3 cellular contexts compared by ENCODE assay signal in the genomic region with DNA sequence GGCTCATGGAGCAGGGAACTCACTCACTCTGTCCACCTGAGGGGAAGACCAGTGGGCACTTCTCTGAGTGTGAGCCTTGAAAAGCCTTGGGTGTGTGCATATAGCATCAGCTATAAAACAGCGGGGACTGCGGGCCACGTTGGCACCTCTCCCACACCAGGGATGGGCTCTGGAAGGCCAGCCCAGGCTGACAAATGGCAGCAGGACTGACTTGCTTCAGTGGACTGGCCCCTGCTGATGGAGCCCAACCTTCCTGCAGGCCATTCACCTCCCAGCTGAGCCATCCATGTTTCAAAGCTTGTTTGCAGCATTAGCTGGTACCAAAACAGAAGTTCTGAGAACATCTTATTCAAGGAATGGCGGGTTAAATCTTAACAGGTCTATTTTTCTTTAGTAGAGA.
TF ChIP-seq lines count a peak whose summit lies in the region.

No MANE protein-coding gene starts in this region.

TF ChIP-seq in HEK293, 187 proteins besides CTCF, POLR2A, EP300 and RAD21:
- TF ChIP-seq ZBTB8A (tag by site-specific recombination; IDR thresholded peaks at IDR 0.05) (0 out of 2 replicates have a peak, but pooled peaks have one; percentile 35), FEZF1 (tag by site-specific recombination; IDR thresholded peaks at IDR 0.05) (peak; percentile 68), ZNF610 (tag by site-specific recombination; IDR thresholded peaks at IDR 0.05; ENCODE audit: borderline replicate concordance) (no peak)
- TF ChIP-seq, protein P1, sequence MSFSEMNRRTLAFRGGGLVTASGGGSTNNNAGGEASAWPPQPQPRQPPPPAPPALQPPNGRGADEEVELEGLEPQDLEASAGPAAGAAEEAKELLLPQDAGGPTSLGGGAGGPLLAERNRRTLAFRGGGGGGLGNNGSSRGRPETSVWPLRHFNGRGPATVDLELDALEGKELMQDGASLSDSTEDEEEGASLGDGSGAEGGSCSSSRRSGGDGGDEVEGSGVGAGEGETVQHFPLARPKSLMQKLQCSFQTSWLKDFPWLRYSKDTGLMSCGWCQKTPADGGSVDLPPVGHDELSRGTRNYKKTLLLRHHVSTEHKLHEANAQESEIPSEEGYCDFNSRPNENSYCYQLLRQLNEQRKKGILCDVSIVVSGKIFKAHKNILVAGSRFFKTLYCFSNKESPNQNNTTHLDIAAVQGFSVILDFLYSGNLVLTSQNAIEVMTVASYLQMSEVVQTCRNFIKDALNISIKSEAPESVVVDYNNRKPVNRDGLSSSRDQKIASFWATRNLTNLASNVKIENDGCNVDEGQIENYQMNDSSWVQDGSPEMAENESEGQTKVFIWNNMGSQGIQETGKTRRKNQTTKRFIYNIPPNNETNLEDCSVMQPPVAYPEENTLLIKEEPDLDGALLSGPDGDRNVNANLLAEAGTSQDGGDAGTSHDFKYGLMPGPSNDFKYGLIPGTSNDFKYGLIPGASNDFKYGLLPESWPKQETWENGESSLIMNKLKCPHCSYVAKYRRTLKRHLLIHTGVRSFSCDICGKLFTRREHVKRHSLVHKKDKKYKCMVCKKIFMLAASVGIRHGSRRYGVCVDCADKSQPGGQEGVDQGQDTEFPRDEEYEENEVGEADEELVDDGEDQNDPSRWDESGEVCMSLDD (tag by site-specific recombination; IDR thresholded peaks at IDR 0.05): no peak
- TF ChIP-seq, protein P2, sequence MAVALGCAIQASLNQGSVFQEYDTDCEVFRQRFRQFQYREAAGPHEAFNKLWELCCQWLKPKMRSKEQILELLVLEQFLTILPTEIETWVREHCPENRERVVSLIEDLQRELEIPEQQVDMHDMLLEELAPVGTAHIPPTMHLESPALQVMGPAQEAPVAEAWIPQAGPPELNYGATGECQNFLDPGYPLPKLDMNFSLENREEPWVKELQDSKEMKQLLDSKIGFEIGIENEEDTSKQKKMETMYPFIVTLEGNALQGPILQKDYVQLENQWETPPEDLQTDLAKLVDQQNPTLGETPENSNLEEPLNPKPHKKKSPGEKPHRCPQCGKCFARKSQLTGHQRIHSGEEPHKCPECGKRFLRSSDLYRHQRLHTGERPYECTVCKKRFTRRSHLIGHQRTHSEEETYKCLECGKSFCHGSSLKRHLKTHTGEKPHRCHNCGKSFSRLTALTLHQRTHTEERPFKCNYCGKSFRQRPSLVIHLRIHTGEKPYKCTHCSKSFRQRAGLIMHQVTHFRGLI (tag by site-specific recombination; IDR thresholded peaks at IDR 0.05): peak; percentile 89

TF ChIP-seq in H1, 55 proteins besides CTCF, POLR2A, EP300 and RAD21:
- TF ChIP-seq, protein P3, sequence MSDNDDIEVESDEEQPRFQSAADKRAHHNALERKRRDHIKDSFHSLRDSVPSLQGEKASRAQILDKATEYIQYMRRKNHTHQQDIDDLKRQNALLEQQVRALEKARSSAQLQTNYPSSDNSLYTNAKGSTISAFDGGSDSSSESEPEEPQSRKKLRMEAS (IDR thresholded peaks at IDR 0.05): no peak
- TF ChIP-seq SP2 (IDR thresholded peaks at IDR 0.05; ENCODE audit: low read length) (no peak), SIN3A (conservative IDR thresholded peaks at IDR 0.05 in 1 of 2, IDR thresholded peaks at IDR 0.05 in 1 of 2; ENCODE audit: low read depth in 1 of 2, low read length in 2 of 2) (no peak), CEBPB (IDR thresholded peaks at IDR 0.05; ENCODE audit: low read depth, low read length) (no peak), CHD2 (IDR thresholded peaks at IDR 0.05; ENCODE audit: low read length) (no peak), FOSL1 (IDR thresholded peaks at IDR 0.05; ENCODE audit: insufficient read depth, low read depth, low read length) (no peak), CHD1 (IDR thresholded peaks at IDR 0.05; ENCODE audit: low read depth, low read length) (no peak)

TF ChIP-seq in SK-N-SH, 30 proteins besides CTCF, POLR2A, EP300 and RAD21:
- TF ChIP-seq, protein P4, sequence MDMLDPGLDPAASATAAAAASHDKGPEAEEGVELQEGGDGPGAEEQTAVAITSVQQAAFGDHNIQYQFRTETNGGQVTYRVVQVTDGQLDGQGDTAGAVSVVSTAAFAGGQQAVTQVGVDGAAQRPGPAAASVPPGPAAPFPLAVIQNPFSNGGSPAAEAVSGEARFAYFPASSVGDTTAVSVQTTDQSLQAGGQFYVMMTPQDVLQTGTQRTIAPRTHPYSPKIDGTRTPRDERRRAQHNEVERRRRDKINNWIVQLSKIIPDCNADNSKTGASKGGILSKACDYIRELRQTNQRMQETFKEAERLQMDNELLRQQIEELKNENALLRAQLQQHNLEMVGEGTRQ (IDR thresholded peaks at IDR 0.05; ENCODE audit: borderline replicate concordance, low read depth, low read length): no peak
- TF ChIP-seq CHD2 (IDR thresholded peaks at IDR 0.05; ENCODE audit: low read length, partially characterized antibody) (no peak), EZH2phosphoT487 (IDR thresholded peaks at IDR 0.05; ENCODE audit: borderline replicate concordance, low read depth) (no peak), FOSL2 (IDR thresholded peaks at IDR 0.05; ENCODE audit: borderline replicate concordance, low read depth) (no peak), SIN3A (IDR thresholded peaks at IDR 0.05; ENCODE audit: borderline replicate concordance, low read depth, low read length) (no peak), MEF2A (IDR thresholded peaks at IDR 0.05; ENCODE audit: borderline replicate concordance, low read depth) (no peak), YY1 (IDR thresholded peaks at IDR 0.05; ENCODE audit: low read depth) (no peak), FOXJ3 (CRISPR knock-in tag; IDR thresholded peaks at IDR 0.05) (no peak), ELF1 (IDR thresholded peaks at IDR 0.05) (no peak), POLR2AphosphoS5 (IDR thresholded peaks at IDR 0.05; ENCODE audit: low read depth, low read length) (no peak), FOXM1 (IDR thresholded peaks at IDR 0.05; ENCODE audit: low read depth) (no peak), NRF1 (IDR thresholded peaks at IDR 0.05; ENCODE audit: low read depth, low read length) (no peak), GATA2 (CRISPR knock-in tag; IDR thresholded peaks at IDR 0.05) (no peak), MXI1 (IDR thresholded peaks at IDR 0.05; ENCODE audit: low read depth, low read length) (no peak)
- TF ChIP-seq, protein P5, sequence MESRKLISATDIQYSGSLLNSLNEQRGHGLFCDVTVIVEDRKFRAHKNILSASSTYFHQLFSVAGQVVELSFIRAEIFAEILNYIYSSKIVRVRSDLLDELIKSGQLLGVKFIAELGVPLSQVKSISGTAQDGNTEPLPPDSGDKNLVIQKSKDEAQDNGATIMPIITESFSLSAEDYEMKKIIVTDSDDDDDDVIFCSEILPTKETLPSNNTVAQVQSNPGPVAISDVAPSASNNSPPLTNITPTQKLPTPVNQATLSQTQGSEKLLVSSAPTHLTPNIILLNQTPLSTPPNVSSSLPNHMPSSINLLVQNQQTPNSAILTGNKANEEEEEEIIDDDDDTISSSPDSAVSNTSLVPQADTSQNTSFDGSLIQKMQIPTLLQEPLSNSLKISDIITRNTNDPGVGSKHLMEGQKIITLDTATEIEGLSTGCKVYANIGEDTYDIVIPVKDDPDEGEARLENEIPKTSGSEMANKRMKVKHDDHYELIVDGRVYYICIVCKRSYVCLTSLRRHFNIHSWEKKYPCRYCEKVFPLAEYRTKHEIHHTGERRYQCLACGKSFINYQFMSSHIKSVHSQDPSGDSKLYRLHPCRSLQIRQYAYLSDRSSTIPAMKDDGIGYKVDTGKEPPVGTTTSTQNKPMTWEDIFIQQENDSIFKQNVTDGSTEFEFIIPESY (IDR thresholded peaks at IDR 0.05; ENCODE audit: borderline replicate concordance, low read depth): no peak
- TF ChIP-seq, protein P6, sequence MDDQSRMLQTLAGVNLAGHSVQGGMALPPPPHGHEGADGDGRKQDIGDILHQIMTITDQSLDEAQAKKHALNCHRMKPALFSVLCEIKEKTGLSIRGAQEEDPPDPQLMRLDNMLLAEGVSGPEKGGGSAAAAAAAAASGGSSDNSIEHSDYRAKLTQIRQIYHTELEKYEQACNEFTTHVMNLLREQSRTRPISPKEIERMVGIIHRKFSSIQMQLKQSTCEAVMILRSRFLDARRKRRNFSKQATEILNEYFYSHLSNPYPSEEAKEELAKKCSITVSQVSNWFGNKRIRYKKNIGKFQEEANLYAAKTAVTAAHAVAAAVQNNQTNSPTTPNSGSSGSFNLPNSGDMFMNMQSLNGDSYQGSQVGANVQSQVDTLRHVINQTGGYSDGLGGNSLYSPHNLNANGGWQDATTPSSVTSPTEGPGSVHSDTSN (IDR thresholded peaks at IDR 0.05): no peak
- TF ChIP-seq, protein P7, sequence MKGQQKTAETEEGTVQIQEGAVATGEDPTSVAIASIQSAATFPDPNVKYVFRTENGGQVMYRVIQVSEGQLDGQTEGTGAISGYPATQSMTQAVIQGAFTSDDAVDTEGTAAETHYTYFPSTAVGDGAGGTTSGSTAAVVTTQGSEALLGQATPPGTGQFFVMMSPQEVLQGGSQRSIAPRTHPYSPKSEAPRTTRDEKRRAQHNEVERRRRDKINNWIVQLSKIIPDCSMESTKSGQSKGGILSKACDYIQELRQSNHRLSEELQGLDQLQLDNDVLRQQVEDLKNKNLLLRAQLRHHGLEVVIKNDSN (IDR thresholded peaks at IDR 0.05; ENCODE audit: borderline replicate concordance, low read depth): no peak
- TF ChIP-seq, protein P8, sequence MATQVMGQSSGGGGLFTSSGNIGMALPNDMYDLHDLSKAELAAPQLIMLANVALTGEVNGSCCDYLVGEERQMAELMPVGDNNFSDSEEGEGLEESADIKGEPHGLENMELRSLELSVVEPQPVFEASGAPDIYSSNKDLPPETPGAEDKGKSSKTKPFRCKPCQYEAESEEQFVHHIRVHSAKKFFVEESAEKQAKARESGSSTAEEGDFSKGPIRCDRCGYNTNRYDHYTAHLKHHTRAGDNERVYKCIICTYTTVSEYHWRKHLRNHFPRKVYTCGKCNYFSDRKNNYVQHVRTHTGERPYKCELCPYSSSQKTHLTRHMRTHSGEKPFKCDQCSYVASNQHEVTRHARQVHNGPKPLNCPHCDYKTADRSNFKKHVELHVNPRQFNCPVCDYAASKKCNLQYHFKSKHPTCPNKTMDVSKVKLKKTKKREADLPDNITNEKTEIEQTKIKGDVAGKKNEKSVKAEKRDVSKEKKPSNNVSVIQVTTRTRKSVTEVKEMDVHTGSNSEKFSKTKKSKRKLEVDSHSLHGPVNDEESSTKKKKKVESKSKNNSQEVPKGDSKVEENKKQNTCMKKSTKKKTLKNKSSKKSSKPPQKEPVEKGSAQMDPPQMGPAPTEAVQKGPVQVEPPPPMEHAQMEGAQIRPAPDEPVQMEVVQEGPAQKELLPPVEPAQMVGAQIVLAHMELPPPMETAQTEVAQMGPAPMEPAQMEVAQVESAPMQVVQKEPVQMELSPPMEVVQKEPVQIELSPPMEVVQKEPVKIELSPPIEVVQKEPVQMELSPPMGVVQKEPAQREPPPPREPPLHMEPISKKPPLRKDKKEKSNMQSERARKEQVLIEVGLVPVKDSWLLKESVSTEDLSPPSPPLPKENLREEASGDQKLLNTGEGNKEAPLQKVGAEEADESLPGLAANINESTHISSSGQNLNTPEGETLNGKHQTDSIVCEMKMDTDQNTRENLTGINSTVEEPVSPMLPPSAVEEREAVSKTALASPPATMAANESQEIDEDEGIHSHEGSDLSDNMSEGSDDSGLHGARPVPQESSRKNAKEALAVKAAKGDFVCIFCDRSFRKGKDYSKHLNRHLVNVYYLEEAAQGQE (IDR thresholded peaks at IDR 0.05; ENCODE audit: low read depth, low read length): no peak
